ENCODE assay signal across 1 cellular context in genomic region chr12:123382684-123383083, GRCh38.
TF ChIP-seq lines count a peak whose summit lies in the region.

No MANE protein-coding gene starts in this region.

TF ChIP-seq in IMR-90, 13 proteins besides CTCF, POLR2A, EP300 and RAD21 (continued from another document):
- TF ChIP-seq ELK1 (IDR thresholded peaks at IDR 0.05; ENCODE audit: borderline replicate concordance, low read depth, low read length), result no peak
- no peak for TF ChIP-seq BHLHE40 (IDR thresholded peaks at IDR 0.05; ENCODE audit: low read depth, low read length)
- no peak for TF ChIP-seq MAZ (IDR thresholded peaks at IDR 0.05; ENCODE audit: borderline replicate concordance, low read depth, low read length)
- no peak for TF ChIP-seq CHD1 (IDR thresholded peaks at IDR 0.05; ENCODE audit: low read depth, low read length)
- no peak for TF ChIP-seq USF2 (IDR thresholded peaks at IDR 0.05; ENCODE audit: low read depth, low read length)
- no peak for TF ChIP-seq RCOR1 (IDR thresholded peaks at IDR 0.05; ENCODE audit: insufficient replicate concordance, low read length)
- TF ChIP-seq RFX5 (IDR thresholded peaks at IDR 0.05; ENCODE audit: low read depth, low read length), result no peak
- TF ChIP-seq SMC3 (IDR thresholded peaks at IDR 0.05; ENCODE audit: low read depth, low read length), result no peak
- TF ChIP-seq CEBPB (IDR thresholded peaks at IDR 0.05; ENCODE audit: low read depth, low read length), result no peak
- TF ChIP-seq FOS (IDR thresholded peaks at IDR 0.05; ENCODE audit: low read depth, low read length), result no peak
- TF ChIP-seq MAFK (IDR thresholded peaks at IDR 0.05; ENCODE audit: low read depth, low read length), result no peak
